In the genomic region with DNA sequence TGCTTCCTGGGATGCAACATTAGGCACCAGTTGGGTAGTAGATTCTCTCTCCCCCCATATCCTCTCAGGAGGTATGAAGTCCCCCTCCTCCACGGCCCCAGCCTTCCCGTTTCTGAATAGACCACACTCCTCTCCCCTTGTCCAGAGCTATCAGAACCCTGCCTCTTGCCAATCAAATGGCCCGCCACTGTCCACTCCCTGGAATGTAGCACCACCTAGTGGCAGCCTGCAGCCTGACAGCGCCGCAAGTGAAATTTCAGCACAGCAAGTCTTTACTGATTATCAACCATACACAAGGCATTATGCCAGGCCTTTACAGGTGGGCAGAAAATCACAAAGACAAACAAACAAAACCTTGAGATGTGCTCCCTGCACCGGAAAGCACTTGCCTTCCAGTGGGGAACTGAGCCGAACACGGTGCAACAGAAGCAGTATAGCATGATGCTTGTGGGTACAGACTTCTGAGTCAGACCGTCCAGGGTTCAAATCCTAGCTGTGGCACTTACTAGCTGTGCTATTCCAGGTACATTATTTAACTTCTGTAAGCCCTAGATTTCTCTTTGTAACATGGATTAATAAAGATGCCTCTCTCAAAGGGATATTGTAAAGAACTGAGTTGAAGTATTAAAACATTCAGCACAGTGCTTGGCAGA, we compare ENCODE assay signal across 1 cellular context.
TF ChIP-seq lines count a peak whose summit lies in the region.

No MANE protein-coding gene starts in this region.

TF ChIP-seq in HCT116, 20 proteins besides CTCF, POLR2A, EP300 and RAD21 (continued from another document):
- TF ChIP-seq FOSL1 (IDR thresholded peaks at IDR 0.05; ENCODE audit: low read depth) (no peak), JUND (IDR thresholded peaks at IDR 0.05) (no peak), EZH2phosphoT487 (IDR thresholded peaks at IDR 0.05; ENCODE audit: borderline replicate concordance) (no peak), ZBTB33 (IDR thresholded peaks at IDR 0.05; ENCODE audit: extremely low read depth, insufficient replicate concordance, low read length) (no peak), MAX (IDR thresholded peaks at IDR 0.05) (no peak)
